In genomic region chr18:9204659-9205058, GRCh38 we compare ENCODE assay signal across 1 cellular context.
TF ChIP-seq lines count a peak whose summit lies in the region.

No MANE protein-coding gene starts in this region.

TF ChIP-seq in H1, 55 proteins besides CTCF, POLR2A, EP300 and RAD21 (continued from another document):
- TF ChIP-seq CHD7 (IDR thresholded peaks at IDR 0.05; ENCODE audit: insufficient replicate concordance, low read length), result no peak
- TF ChIP-seq EZH2 (IDR thresholded peaks at IDR 0.05; ENCODE audit: low read depth, low read length, severe bottlenecking), result no peak
- TF ChIP-seq KDM5A (IDR thresholded peaks at IDR 0.05; ENCODE audit: low read length), result no peak
- TF ChIP-seq SP1 (IDR thresholded peaks at IDR 0.05; ENCODE audit: low read depth, low read length), result no peak
- no peak for TF ChIP-seq NRF1 (IDR thresholded peaks at IDR 0.05; ENCODE audit: low read depth, low read length)
- no peak for TF ChIP-seq CHD1 (IDR thresholded peaks at IDR 0.05; ENCODE audit: low read depth, low read length)
- TF ChIP-seq GABPA (IDR thresholded peaks at IDR 0.05; ENCODE audit: borderline replicate concordance, insufficient read depth, low read length), result no peak
